ENCODE assay signal across 11 cellular contexts in genomic region chr17:44663095-44663494, GRCh38. TPM values are rescaled to one million over a fixed set of nuclear protein-coding genes. Genes with fewer than 3 reads are reported as not detected.
"Had no signal": no experiment of that assay in that cellular context is flagged by ENCODE, and none has a peak within 500 bp of the region (broad histone marks: within the 10 kb centered on the region; RNA-seq: fewer than 3 reads in every experiment).

No MANE protein-coding gene starts in this region.

- DNase-seq: GM23248, GOT3, H7, H9, HCEC 1CT, HFFc6 had no signal

- H3K9ac ChIP-seq: GM23248 had no signal

- H3K9me3 ChIP-seq: HAP-1 had no signal

- H2AFZ ChIP-seq: GM23248, GM23338 had no signal

- H3K27ac ChIP-seq: GM23248 had no signal

- H3K4me2 ChIP-seq: GM23338 had no signal

- FAIRE-seq: H1, H54 had no signal

- ATAC-seq: GM23338, HCT116 had no signal

- H3K4me3 ChIP-seq: GM23248, GM23338, HAP-1 had no signal

- H3K4me1 ChIP-seq: HAP-1 had no signal

RNA-seq across cellular contexts. Expression of gene MEIOC, which starts 6.8 kb away (rescaled TPM):
- total RNA-seq: GM23248 had no signal
